9 cellular contexts compared by ENCODE assay signal in the genomic region with DNA sequence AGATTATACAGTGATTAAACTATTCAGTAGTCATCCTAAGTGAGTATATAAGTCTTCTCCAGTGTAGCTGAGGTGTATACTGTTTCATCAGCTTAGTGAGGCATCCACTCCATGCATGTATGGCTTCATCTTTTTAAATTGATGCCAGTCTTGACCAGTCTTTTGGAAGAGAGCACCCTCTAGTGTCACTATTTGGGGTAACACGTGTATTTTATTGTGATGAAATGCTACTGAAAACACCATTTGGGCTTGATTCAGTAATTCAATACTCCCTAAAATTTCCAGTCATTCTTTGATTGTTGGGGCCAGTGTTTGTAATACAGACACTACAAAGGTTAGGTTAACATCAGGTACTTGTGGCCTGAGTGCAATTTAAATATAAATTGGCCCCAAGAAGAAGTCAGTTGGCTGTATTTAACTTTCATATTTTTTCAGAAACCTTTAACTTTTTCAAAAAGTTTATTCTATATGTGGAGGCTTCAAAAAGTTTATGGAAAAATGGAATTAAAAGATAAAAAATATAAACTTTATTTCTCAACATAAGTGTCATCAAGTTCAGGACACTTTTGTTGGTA. TPM values are rescaled to one million over a fixed set of nuclear protein-coding genes. Genes with fewer than 3 reads are reported as not detected.
DNase-seq lines count a peak whose midpoint lies in the region; ATAC-seq and TF ChIP-seq lines count a peak whose summit lies in the region.
"Had no signal": no experiment of that assay in that cellular context is flagged by ENCODE, and none has a peak within 500 bp of the region (broad histone marks: within the 10 kb centered on the region; RNA-seq: fewer than 3 reads in every experiment).

No MANE protein-coding gene starts in this region.

- H3K4me3 Mint-ChIP-seq in nephron progenitor cell = no peak overlapping the region

- H3K4me3 ChIP-seq in dorsolateral prefrontal cortex = no peak overlapping the region
- H3K4me3 ChIP-seq: BLaER1 treated with 17β-estradiol and CSF1 and Interleukin-3, amounts not matched to agents 10 nM and 100 nM had no signal

- no peaks in the 10 kb centered on the region for H3K27me3 Mint-ChIP-seq in nephron progenitor cell (ENCODE audit: low read depth, poor library complexity)

- peaks cover 4% of the 10 kb centered on the region for H3K36me3 Mint-ChIP-seq in nephron progenitor cell (ENCODE audit: low read depth)

- peak; percentile 56 to 70 for DNase-seq in NCI-H2081 (lab: John Stamatoyannopoulos, UW)
- DNase-seq in NCI-H2081 treated with DMSO at 0.1 percent for 48 hours (lab: John Stamatoyannopoulos, UW) = no peak
- peak; percentile 36 for DNase-seq in NCI-H774 (lab: John Stamatoyannopoulos, UW)
- no peak for DNase-seq in dorsolateral prefrontal cortex
- peak; percentile 3 for DNase-seq in nephron progenitor cell
- DNase-seq in activated gamma-delta T cell (lab: John Stamatoyannopoulos, UW) = no peak

- intact Hi-C loops in dorsolateral prefrontal cortex (cut with DNase I) = no loop called here

- ATAC-seq in HG03520 (IDR thresholded peaks at IDR 0.05; ENCODE audit: unreplicated experiment) (peak; percentile 50), GM21360 (IDR thresholded peaks at IDR 0.05; ENCODE audit: unreplicated experiment) (no peak)

- peak in 55 of 56 donors; percentile 29 to 76 (median 57) for TF ChIP-seq CTCF in dorsolateral prefrontal cortex (IDR thresholded peaks at IDR 0.05 in 54 of 56, conservative IDR thresholded peaks at IDR 0.05 in 2 of 56; ENCODE audit: low read depth in 1 of 56, partially characterized antibody in 56 of 56)
- TF ChIP-seq CTCF in nephron progenitor cell (IDR thresholded peaks at IDR 0.05) = peak; percentile 70

- H3K27ac Mint-ChIP-seq in nephron progenitor cell = no peak overlapping the region

- H3K27me3 ChIP-seq in dorsolateral prefrontal cortex = no peaks in the 10 kb centered on the region
- H3K27me3 ChIP-seq: BLaER1 treated with 17β-estradiol and CSF1 and Interleukin-3, amounts not matched to agents 10 nM and 100 nM had no signal

- H3K4me1 Mint-ChIP-seq in nephron progenitor cell = no peaks in the 10 kb centered on the region

- no peak overlapping the region for H3K27ac ChIP-seq in dorsolateral prefrontal cortex
- H3K27ac ChIP-seq: BLaER1 treated with 17β-estradiol and CSF1 and Interleukin-3, amounts not matched to agents 10 nM and 100 nM had no signal

- no peaks in the 10 kb centered on the region for H3K9me3 Mint-ChIP-seq in nephron progenitor cell

RNA-seq across cellular contexts. Expression of gene MIPOL1, which starts 35.3 kb away (rescaled TPM):
- 10 to 100 TPM; 16.3 to 37.8 (median 24.5) TPM for total RNA-seq in dorsolateral prefrontal cortex

Comparison
In these comparisons a context has a peak if more than half of its experiments do, and no peak if none do; other contexts are left out.
1. DNase-seq: peak in NCI-H2081 (2 of 2), NCI-H774 (single experiment) and nephron progenitor cell (single experiment); none in NCI-H2081 treated with DMSO at 0.1 percent for 48 hours (single experiment), dorsolateral prefrontal cortex (0 of 10) and activated gamma-delta T cell (single experiment).